8 cellular contexts compared by ENCODE assay signal in the genomic region with DNA sequence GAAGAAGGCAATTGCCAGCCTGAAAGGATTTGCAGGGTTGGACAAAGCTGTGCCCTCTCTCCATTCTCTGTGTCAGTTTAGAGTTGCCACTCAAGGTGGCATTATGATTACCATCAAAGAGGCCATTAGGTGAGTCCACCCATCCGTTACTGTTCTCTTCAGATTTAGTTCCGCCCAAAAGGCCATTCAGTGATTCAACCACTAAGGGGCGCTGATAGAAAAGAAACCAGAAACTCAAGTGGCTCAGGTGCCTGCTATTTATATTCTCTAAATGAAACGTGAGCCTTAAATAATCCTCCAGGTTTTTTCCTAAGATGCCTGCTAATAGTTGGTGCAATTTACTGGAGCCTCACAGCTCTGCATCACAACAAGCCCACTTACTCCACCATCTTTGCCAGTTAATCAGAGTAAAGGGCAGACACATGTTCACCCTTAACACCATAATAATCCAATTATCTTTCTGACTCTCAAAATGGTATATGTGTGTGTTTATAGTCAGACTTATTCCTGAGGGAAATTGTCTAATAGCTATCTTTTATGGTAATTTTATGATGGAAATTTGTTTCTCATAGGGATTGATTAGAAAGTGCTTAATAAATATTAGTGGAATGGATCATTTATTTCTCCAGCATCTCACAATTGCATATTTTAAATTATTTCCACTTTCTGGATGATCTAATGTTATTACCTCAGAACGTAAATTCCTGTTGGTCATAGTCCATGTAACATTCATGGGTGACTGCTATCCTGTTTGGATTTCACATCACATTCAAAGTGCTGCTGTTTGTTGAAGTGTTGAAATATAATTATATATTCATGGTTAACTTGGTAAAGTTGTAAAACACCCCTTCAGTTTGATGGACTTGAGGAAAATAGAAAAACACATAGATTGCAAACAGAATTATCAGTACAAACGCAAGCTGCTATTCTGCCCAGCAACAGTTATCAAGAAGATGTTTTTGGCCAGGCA. TPM values are rescaled to one million over a fixed set of nuclear protein-coding genes. Genes with fewer than 3 reads are reported as not detected.
A peak's percentile ranks its signal among the peaks of the same experiment; 100 is the strongest.
DNase-seq lines count a peak whose midpoint lies in the region; ATAC-seq and TF ChIP-seq lines count a peak whose summit lies in the region.

No MANE protein-coding gene starts in this region.

- ATAC-seq in aorta (ENCODE audit: low FRiP score) (peak; percentile 26), HG03108 (IDR thresholded peaks at IDR 0.05; ENCODE audit: unreplicated experiment) (no peak), HG02970 (IDR thresholded peaks at IDR 0.05; ENCODE audit: low FRiP score, unreplicated experiment) (no peak)

- H3K4me3 ChIP-seq in breast epithelium: no peak overlapping the region
- no peak overlapping the region for H3K4me3 ChIP-seq in aorta (ENCODE audit: low read length in 2 of 2)

- H3K4me3 Mint-ChIP-seq in Calu3 (ENCODE audit: low read depth, unreplicated experiment): no peak overlapping the region

- peak; percentile 82 for TF ChIP-seq CTCF in Calu3 (IDR thresholded peaks at IDR 0.05; ENCODE audit: unreplicated experiment)
- peak in 2 of 3 donors; percentile 60 to 69 for TF ChIP-seq CTCF in breast epithelium (IDR thresholded peaks at IDR 0.05)

- H3K27me3 ChIP-seq in breast epithelium: no peaks in the 10 kb centered on the region
- H3K27me3 ChIP-seq in aorta (ENCODE audit: control insufficient read depth in 1 of 2, insufficient read depth in 2 of 2, low read length in 1 of 2): no peaks in the 10 kb centered on the region

- H3K27ac ChIP-seq in breast epithelium: no peak overlapping the region
- peak overlapping the region in 1 of 2 donors; percentile 28 for H3K27ac ChIP-seq in aorta (ENCODE audit: low read depth in 1 of 2, low read length in 2 of 2)

- intact Hi-C loops in Calu3 (cut with micrococcal nuclease; ENCODE audit: unreplicated experiment) (loop anchor here (1.0 to 5.0 kb wide), 4 partner anchors 56 to 222 kb away; a partner anchor contains a TSS), breast epithelium (cut with DNase I; ENCODE audit: low total_unique reads) (no loop called here), aorta (cut with DNase I) (loop anchor here in 1 of 2 donors (5.0 kb wide), 1 partner anchor 220 kb away; no protein-coding TSS in a partner anchor)

- H3K9me3 ChIP-seq in breast epithelium (no peaks in the 10 kb centered on the region), aorta (ENCODE audit: control insufficient read depth, low read length) (no peaks in the 10 kb centered on the region)

- no peaks in the 10 kb centered on the region for H3K9me3 Mint-ChIP-seq in Calu3 (ENCODE audit: low read depth, unreplicated experiment)

- CTCF ChIA-PET in Calu3 (lab: Charles Lee): interaction anchor here (0.6 to 1.5 kb wide), 13 partner anchors 21 to 421 kb away, joined by 3 to 10 read pairs (median 4); a partner anchor contains a TSS

- no peak overlapping the region for H3K27ac Mint-ChIP-seq in Calu3 (ENCODE audit: unreplicated experiment)

- H3K36me3 Mint-ChIP-seq in Calu3 (ENCODE audit: insufficient read depth, unreplicated experiment): no peaks in the 10 kb centered on the region

- TF ChIP-seq POLR2A in breast epithelium (IDR thresholded peaks at IDR 0.05): no peak

- H3K36me3 ChIP-seq in breast epithelium (no peaks in the 10 kb centered on the region), aorta (ENCODE audit: control insufficient read depth in 1 of 2, insufficient read depth in 2 of 2, low read length in 1 of 2) (peaks cover 0 to 2% of the 10 kb centered on the region in 2 donors)

- 44 to 48% methylated on average over 6 of the region's 6 CpGs for WGBS in aorta, 2 donors

- no TSS peak for BruUV-seq in Calu3 (replicated peaks; lab: Mats Ljungman, UMichigan)

- H3K4me1 Mint-ChIP-seq in Calu3 (ENCODE audit: low read depth, unreplicated experiment): peaks cover 10% of the 10 kb centered on the region

- H3K27me3 Mint-ChIP-seq in Calu3 (ENCODE audit: unreplicated experiment): no peaks in the 10 kb centered on the region

- H3K4me1 ChIP-seq in breast epithelium: no peaks in the 10 kb centered on the region
- H3K4me1 ChIP-seq in aorta (ENCODE audit: control insufficient read depth in 1 of 2, insufficient read depth in 2 of 2, low read length in 2 of 2): no peaks in the 10 kb centered on the region

- DNase-seq in Calu3: peak; percentile 76
- peak; percentile 88 for DNase-seq in HT-29 (ENCODE audit: low spot score)
- DNase-seq in NCI-H748 (lab: John Stamatoyannopoulos, UW; ENCODE audit: unreplicated experiment): peak; percentile 85
- peak in 1 of 2 donors; percentile 31 for DNase-seq in breast epithelium (ENCODE audit: low spot score in 2 of 2)
- DNase-seq in kidney tubule cell (ENCODE audit: low spot score): peak; percentile 82
- DNase-seq in aorta: no peak

RNA-seq across cellular contexts. Expression of a gene that starts 59.3 kb away (rescaled TPM):
- total RNA-seq in Calu3 (2022): 18.0 TPM in 2 replicates
- total RNA-seq in HT-29 (2014; rRNA removed; shearing (Covaris generic)): 2.7 and 3.6 TPM in 2 replicates
- total RNA-seq in breast epithelium: 10 to 100 TPM; 13.4 to 26.1 (median 24.6) TPM
- 10 to 100 TPM; 19.9 to 26.6 TPM for total RNA-seq in aorta
- polyA plus RNA-seq in aorta: 1 to 10 TPM; 5.4 to 6.4 TPM

Comparison
In these comparisons a context has a peak if more than half of its experiments do, and no peak if none do; other contexts are left out.
1. DNase-seq: peak in Calu3 (single experiment), HT-29 (single experiment), NCI-H748 (single experiment) and kidney tubule cell (single experiment); none in aorta (0 of 2).